1 cellular context compared by ENCODE assay signal in genomic region chr4:159019356-159019755, GRCh38.
TF ChIP-seq lines count a peak whose summit lies in the region.

No MANE protein-coding gene starts in this region.

TF ChIP-seq in HepG2, 621 proteins besides CTCF, POLR2A, EP300 and RAD21 (continued from another document):
- TF ChIP-seq, protein P1, sequence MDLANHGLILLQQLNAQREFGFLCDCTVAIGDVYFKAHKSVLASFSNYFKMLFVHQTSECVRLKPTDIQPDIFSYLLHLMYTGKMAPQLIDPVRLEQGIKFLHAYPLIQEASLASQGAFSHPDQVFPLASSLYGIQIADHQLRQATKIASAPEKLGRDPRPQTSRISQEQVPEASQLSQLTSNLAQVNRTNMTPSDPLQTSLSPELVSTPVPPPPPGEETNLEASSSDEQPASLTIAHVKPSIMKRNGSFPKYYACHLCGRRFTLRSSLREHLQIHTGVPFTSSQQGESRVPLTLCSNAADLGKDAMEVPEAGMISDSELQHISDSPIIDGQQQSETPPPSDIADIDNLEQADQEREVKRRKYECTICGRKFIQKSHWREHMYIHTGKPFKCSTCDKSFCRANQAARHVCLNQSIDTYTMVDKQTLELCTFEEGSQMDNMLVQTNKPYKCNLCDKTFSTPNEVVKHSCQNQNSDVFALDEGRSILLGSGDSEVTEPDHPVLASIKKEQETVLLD (CRISPR knock-in tag; IDR thresholded peaks at IDR 0.05; ENCODE audit: low read depth): no peak
- TF ChIP-seq ZNF496 (CRISPR knock-in tag; IDR thresholded peaks at IDR 0.05; ENCODE audit: insufficient replicate concordance): no peak
- TF ChIP-seq, protein P2, sequence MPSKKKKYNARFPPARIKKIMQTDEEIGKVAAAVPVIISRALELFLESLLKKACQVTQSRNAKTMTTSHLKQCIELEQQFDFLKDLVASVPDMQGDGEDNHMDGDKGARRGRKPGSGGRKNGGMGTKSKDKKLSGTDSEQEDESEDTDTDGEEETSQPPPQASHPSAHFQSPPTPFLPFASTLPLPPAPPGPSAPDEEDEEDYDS (CRISPR knock-in tag; IDR thresholded peaks at IDR 0.05): no peak
TF ChIP-seq in HepG2: peak in this region for 0.
